In genomic region chr4:10366628-10367027, GRCh38 we compare ENCODE assay signal across 32 cellular contexts.
"Had no signal": no experiment of that assay in that cellular context is flagged by ENCODE, and none has a peak within 500 bp of the region (broad histone marks: within the 10 kb centered on the region; RNA-seq: fewer than 3 reads in every experiment).

No MANE protein-coding gene starts in this region.

- H3K27me3 ChIP-seq: cardiac muscle cell had no signal

- H3K9ac ChIP-seq: KMS-11 had no signal

- H3K4me2 ChIP-seq: KMS-11 had no signal

- ATAC-seq: activated naive CD4-positive, alpha-beta T cell treated with anti-CD3 and anti-CD28 coated beads, Interleukin-2, amount 50 U/mL, for 72 hours; activated T-cell treated with anti-CD3 and anti-CD28 coated beads, Interleukin-2, amount 50 U/mL, for 4 hours; Panc1; Right ventricle myocardium inferior; SK-N-SH treated with all-trans-retinoic acid at 6 μM for 48 hours had no signal

- DNase-seq: activated B cell treated with CpG ODN at 0.5 μM for 24 hours; activated CD4-positive, alpha-beta memory T cell treated with anti-CD3 and anti-CD28 coated beads for 36 hours; activated CD4-positive, alpha-beta T cell treated with anti-CD3 and anti-CD28 coated beads for 4 hours; activated CD4-positive, alpha-beta T cell treated with anti-CD3 and anti-CD28 coated beads, Interleukin-2, amount 50 U/mL, for 1 hour; activated CD4-positive, CD25-positive, alpha-beta regulatory T cell treated with anti-CD3 and anti-CD28 coated beads, Interleukin-2, amount 50 U/mL, for 72 hours; activated CD8-positive, alpha-beta memory T cell treated with anti-CD3 and anti-CD28 coated beads, Interleukin-2, amount 50 U/mL, for 4 hours; activated gamma-delta T cell treated with Interleukin-2 at 50 U/mL for 16 hours; activated naive CD4-positive, alpha-beta T cell treated with anti-CD3 and anti-CD28 coated beads for 36 hours; activated T-cell treated with anti-CD3 and anti-CD28 coated beads for 4 hours; activated T-cell treated with anti-CD3 and anti-CD28 coated beads, Interleukin-2, amount 50 U/mL, for 4 hours; anterior cingulate cortex; NCI-H1092 treated with DMSO at 0.1 percent for 48 hours; NCI-H1417; NCI-H146; NCI-H187; NCI-H2081; NCI-H2171 treated with DMSO at 0.1 percent for 48 hours; NCI-H2227 treated with DMSO at 0.1 percent for 48 hours; NCI-H446 treated with DMSO at 0.1 percent for 48 hours; NCI-H524; NCI-H69; SIG-M5; SW 1271; T-helper 1 cell; T-helper 9 cell had no signal

- H3K36me3 ChIP-seq: cardiac muscle cell had no signal

- H3K4me3 ChIP-seq: cardiac muscle cell had no signal

- H3K27ac ChIP-seq: cardiac muscle cell, KMS-11, VCaP had no signal
